Comparison of ENCODE assay signal across 9 cellular contexts in genomic region chr2:10911291-10912075, GRCh38. TPM values are rescaled to one million over a fixed set of nuclear protein-coding genes. Genes with fewer than 3 reads are reported as not detected.
A peak's percentile ranks its signal among the peaks of the same experiment; 100 is the strongest.
DNase-seq lines count a peak whose midpoint lies in the region; ATAC-seq, FAIRE-seq and TF ChIP-seq lines count a peak whose summit lies in the region.
"Had no signal": no experiment of that assay in that cellular context is flagged by ENCODE, and none has a peak within 500 bp of the region (broad histone marks: within the 10 kb centered on the region; RNA-seq: fewer than 3 reads in every experiment).

Gene KCNF1, plus strand, starts transcription at chr2:10911934. Its CDS starts 493 bp downstream, at chr2:10912427.

- H3K4me3 ChIP-seq in adipocyte (ENCODE audit: low read length) (peak within 1 kb of the TSS; percentile 68), right atrium auricular region (peak within 1 kb of the TSS; percentile 20 to 40), gastrocnemius medialis (peak within 1 kb of the TSS in 3 of 4 donors; percentile 10 to 38 (median 28)), kidney (ENCODE audit: low read length in 2 of 2) (peak within 1 kb of the TSS in 1 of 2 donors; percentile 37)
- H3K4me3 ChIP-seq: lung had no signal

- DNase-seq in DMS153 (lab: John Stamatoyannopoulos, UW) (peak; percentile 52), NCI-H146 (lab: John Stamatoyannopoulos, UW) (peak; percentile 77), adipocyte (ENCODE audit: low read depth) (peak; percentile 85), right atrium auricular region (ENCODE audit: low spot score) (no peak), gastrocnemius medialis (no peak), GM13977 (ENCODE audit: low spot score) (no peak), kidney (no peak)

- H3K9me3 ChIP-seq in adipocyte (ENCODE audit: control insufficient read depth, low read length) (no peaks in the 10 kb centered on the region), right atrium auricular region (no peaks in the 10 kb centered on the region), gastrocnemius medialis (no peaks in the 10 kb centered on the region), kidney (ENCODE audit: control insufficient read depth in 1 of 2, low read length in 2 of 2) (no peaks in the 10 kb centered on the region)

- H3K36me3 ChIP-seq in adipocyte (ENCODE audit: control insufficient read depth, insufficient read depth, low read length, severe bottlenecking) (no peaks in the 10 kb centered on the region), right atrium auricular region (no peaks in the 10 kb centered on the region), gastrocnemius medialis (no peaks in the 10 kb centered on the region), kidney (ENCODE audit: control insufficient read depth in 1 of 2, insufficient read depth in 2 of 2, low read length in 2 of 2) (no peaks in the 10 kb centered on the region)

- TF ChIP-seq POLR2A in gastrocnemius medialis (IDR thresholded peaks at IDR 0.05) = no peak

- in situ Hi-C loops in gastrocnemius medialis (cut with MboI; ENCODE audit: low sequenced_read_pairs in 4 of 4) (no loop called here), GM13977 (cut with MboI; ENCODE audit: low pct_unique_long_range_greater_than_20kb, low sequenced_read_pairs, unreplicated experiment) (no loop called here)

- H3K4me1 ChIP-seq in adipocyte (ENCODE audit: control insufficient read depth, insufficient read depth, low read length) = peaks cover 6% of the 10 kb centered on the region
- peaks cover 0 to 10% of the 10 kb centered on the region in 2 donors for H3K4me1 ChIP-seq in right atrium auricular region
- H3K4me1 ChIP-seq in gastrocnemius medialis = no peaks in the 10 kb centered on the region
- H3K4me1 ChIP-seq in kidney (ENCODE audit: control insufficient read depth in 1 of 2, insufficient read depth in 1 of 2, low read depth in 1 of 2, low read length in 2 of 2) = peaks cover 0 to 2% of the 10 kb centered on the region in 2 donors

- H3K27ac ChIP-seq in right atrium auricular region = no peak within 1 kb of the TSS
- no peak within 1 kb of the TSS for H3K27ac ChIP-seq in gastrocnemius medialis
- no peak within 1 kb of the TSS for H3K27ac ChIP-seq in kidney (ENCODE audit: low read depth in 2 of 2, low read length in 2 of 2)

- H3K9ac ChIP-seq in adipocyte (ENCODE audit: low read length) = no peak within 1 kb of the TSS
- H3K9ac ChIP-seq in kidney (ENCODE audit: low read length in 2 of 2) = no peak within 1 kb of the TSS

- intact Hi-C loops in gastrocnemius medialis (cut with DNase I; ENCODE audit: low total_unique reads) (loop anchor here (5.0 kb wide), 1 partner anchor 74 kb away; no protein-coding TSS in a partner anchor), kidney (cut with DNase I) (no loop called here)

- FAIRE-seq in kidney (lab: Jason Lieb, UNC) = no peak

- ATAC-seq in gastrocnemius medialis = no peak
- ATAC-seq in HG02678 (IDR thresholded peaks at IDR 0.05; ENCODE audit: unreplicated experiment) = no peak

- no peak for TF ChIP-seq CTCF in right atrium auricular region (IDR thresholded peaks at IDR 0.05)
- no peak for TF ChIP-seq CTCF in gastrocnemius medialis (IDR thresholded peaks at IDR 0.05 in 4 of 5, conservative IDR thresholded peaks at IDR 0.05 in 1 of 5)
- TF ChIP-seq CTCF in GM13977 (IDR thresholded peaks at IDR 0.05; ENCODE audit: extremely low read depth, insufficient read depth, missing control alignments) = no peak
- no peak for TF ChIP-seq CTCF in kidney (IDR thresholded peaks at IDR 0.05; ENCODE audit: borderline replicate concordance, extremely low read depth, insufficient read depth)

- H3K27me3 ChIP-seq in adipocyte (replicated peaks; ENCODE audit: control insufficient read depth, insufficient read depth, low read length) (peaks cover 42% of the 10 kb centered on the region), right atrium auricular region (no peaks in the 10 kb centered on the region), gastrocnemius medialis (peaks cover 24 to 29% (median 26%) of the 10 kb centered on the region in 3 donors)

RNA-seq across cellular contexts. Expression of gene KCNF1, which starts in this region (rescaled TPM):
- total RNA-seq in right atrium auricular region (under 1 TPM; 0.30 to 0.94 TPM), gastrocnemius medialis (not detected), kidney (0.63 TPM)
- 0.67 TPM for polyA plus RNA-seq in kidney (ENCODE audit: insufficient read depth, low read depth, low replicate concordance)

Comparison
In these comparisons a context has a peak if more than half of its experiments do, and no peak if none do; other contexts are left out.
1. DNase-seq: peak in DMS153 (single experiment), NCI-H146 (single experiment) and adipocyte (single experiment); none in right atrium auricular region (single experiment), gastrocnemius medialis (0 of 2), GM13977 (single experiment) and kidney (single experiment).